ENCODE assay signal across 1 cellular context in the genomic region with DNA sequence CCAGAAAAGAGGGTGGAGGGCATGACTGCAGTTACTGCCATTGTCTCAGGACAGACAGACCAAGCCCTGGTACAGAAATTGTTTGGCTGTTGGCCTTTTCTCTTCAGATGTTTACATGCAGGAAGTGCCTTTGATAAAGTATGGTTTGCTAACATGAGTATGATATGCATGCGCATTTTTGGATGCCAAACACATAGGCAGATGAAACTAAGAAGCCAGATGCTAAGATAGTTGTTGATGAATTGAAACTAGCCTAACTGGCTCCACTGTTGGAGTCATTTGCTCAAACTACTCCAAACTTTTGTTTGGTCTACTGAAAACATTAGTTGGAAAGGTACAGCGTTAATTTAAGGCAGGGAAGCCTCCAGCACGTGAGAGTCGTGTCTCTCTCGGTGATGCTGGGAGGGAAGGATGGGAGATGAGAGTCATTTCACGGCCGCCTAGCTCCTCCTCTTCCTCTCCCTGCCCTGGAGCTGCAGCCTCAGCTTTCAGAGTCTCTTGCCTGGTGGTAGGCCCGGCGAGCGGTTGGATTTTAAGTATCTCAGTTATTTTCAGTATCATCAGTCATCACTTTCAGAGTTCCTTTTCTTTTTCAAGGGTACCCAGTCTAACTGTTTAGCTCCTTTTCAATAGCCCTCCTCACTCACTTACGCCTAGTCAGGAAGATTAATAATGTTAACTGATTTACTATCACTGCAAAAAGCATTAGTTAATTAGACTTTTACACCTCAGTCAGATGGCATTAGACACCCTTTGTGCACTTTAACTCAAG.
TF ChIP-seq lines count a peak whose summit lies in the region.

No MANE protein-coding gene starts in this region.

TF ChIP-seq in K562, 482 proteins besides CTCF, POLR2A, EP300 and RAD21 (continued from another document and continues in another):
- TF ChIP-seq NFIX (CRISPR knock-in tag; IDR thresholded peaks at IDR 0.05; ENCODE audit: low read depth) (no peak), CCAR2 (IDR thresholded peaks at IDR 0.05; ENCODE audit: low read depth, low read length) (no peak), ZNF3 (CRISPR knock-in tag; IDR thresholded peaks at IDR 0.05) (no peak), PPARD (CRISPR knock-in tag; IDR thresholded peaks at IDR 0.05) (no peak), CTBP1 (IDR thresholded peaks at IDR 0.05; ENCODE audit: borderline replicate concordance) (peak; percentile 92), FOXP1 (CRISPR knock-in tag; IDR thresholded peaks at IDR 0.05) (peak; percentile 51; the same call in 1 of the 2 replicates), NR2C1 (IDR thresholded peaks at IDR 0.05) (no peak), NR2C1 (tag; IDR thresholded peaks at IDR 0.05) (no peak), MAFK (IDR thresholded peaks at IDR 0.05; ENCODE audit: low read length) (no peak), TAF9B (IDR thresholded peaks at IDR 0.05; ENCODE audit: partially characterized antibody) (no peak), RBM17 (IDR thresholded peaks at IDR 0.05; ENCODE audit: borderline replicate concordance, low read depth, low read length) (no peak), TCF3 (CRISPR knock-in tag; IDR thresholded peaks at IDR 0.05) (no peak), NFATC3 (IDR thresholded peaks at IDR 0.05) (no peak), SMARCA4 (IDR thresholded peaks at IDR 0.05) (no peak), CXXC5 (CRISPR knock-in tag; IDR thresholded peaks at IDR 0.05) (peak; percentile 49), HMG20A (CRISPR knock-in tag; conservative IDR thresholded peaks at IDR 0.05) (no peak), NR2C2 (CRISPR knock-in tag; IDR thresholded peaks at IDR 0.05) (0 out of 2 replicates have a peak, but pooled peaks have one; percentile 30), NR2C2 (tag; IDR thresholded peaks at IDR 0.05) (no peak; the same call in 1 of the 2 replicates), TEAD4 (IDR thresholded peaks at IDR 0.05; ENCODE audit: low read length) (no peak), TEAD4 (CRISPR knock-in tag; IDR thresholded peaks at IDR 0.05; ENCODE audit: borderline replicate concordance) (no peak), SIX5 (IDR thresholded peaks at IDR 0.05; ENCODE audit: borderline replicate concordance in 1 of 2, insufficient read depth in 1 of 2, low read depth in 1 of 2, low read length in 2 of 2) (no peak), HNRNPLL (IDR thresholded peaks at IDR 0.05; ENCODE audit: low read depth, low read length, poor library complexity, severe bottlenecking) (no peak), EHMT2 (IDR thresholded peaks at IDR 0.05) (no peak), GTF2F1 (IDR thresholded peaks at IDR 0.05; ENCODE audit: low read depth, low read length) (no peak), CBX3 (IDR thresholded peaks at IDR 0.05; ENCODE audit: borderline replicate concordance in 1 of 2, low read length in 2 of 2) (peak in 1 of 2 experiments; percentile 16; a peak in 1 of 3 replicates), ZFP36 (IDR thresholded peaks at IDR 0.05; ENCODE audit: low read depth, low read length, partially characterized antibody) (no peak), GATAD2A (IDR thresholded peaks at IDR 0.05) (no peak), CREM (IDR thresholded peaks at IDR 0.05; ENCODE audit: low read depth) (peak; percentile 49; the same call in 1 of the 2 replicates), EP400 (IDR thresholded peaks at IDR 0.05) (peak; percentile 30; the same call in 1 of the 2 replicates), SRSF3 (IDR thresholded peaks at IDR 0.05; ENCODE audit: insufficient read depth, low read length) (no peak), OTX1 (CRISPR knock-in tag; IDR thresholded peaks at IDR 0.05) (no peak), TFAM (CRISPR knock-in tag; conservative IDR thresholded peaks at IDR 0.05) (no peak), CBFB (CRISPR knock-in tag; IDR thresholded peaks at IDR 0.05) (no peak), NR4A1 (CRISPR knock-in tag; IDR thresholded peaks at IDR 0.05) (no peak), NR4A1 (tag; IDR thresholded peaks at IDR 0.05) (no peak), SMAD4 (CRISPR knock-in tag; conservative IDR thresholded peaks at IDR 0.05) (no peak), ZBTB1 (CRISPR knock-in tag; IDR thresholded peaks at IDR 0.05; ENCODE audit: borderline replicate concordance, low read depth) (no peak), ZSCAN29 (IDR thresholded peaks at IDR 0.05) (no peak), ZC3H11A (IDR thresholded peaks at IDR 0.05; ENCODE audit: low read depth, low read length) (no peak), GABPA (tag; conservative IDR thresholded peaks at IDR 0.05; ENCODE audit: low read depth) (0 out of 2 replicates have a peak, but pooled peaks have one; percentile 38), SPI1 (IDR thresholded peaks at IDR 0.05; ENCODE audit: borderline replicate concordance, low read depth, low read length) (0 out of 2 replicates have a peak, but pooled peaks have one; percentile 46), MEIS2 (IDR thresholded peaks at IDR 0.05; ENCODE audit: partially characterized antibody) (peak; percentile 56), DMBX1 (CRISPR knock-in tag; IDR thresholded peaks at IDR 0.05; ENCODE audit: borderline replicate concordance) (peak; percentile 17; the same call in 1 of the 2 replicates), KAT8 (IDR thresholded peaks at IDR 0.05; ENCODE audit: low read depth) (no peak), NRF1 (conservative IDR thresholded peaks at IDR 0.05 in 1 of 2, IDR thresholded peaks at IDR 0.05 in 1 of 2) (peak in 1 of 2 experiments; percentile 31; a peak in 1 of 4 replicates), KAT2B (IDR thresholded peaks at IDR 0.05; ENCODE audit: low read depth, low read length) (no peak)
- TF ChIP-seq, protein P1, sequence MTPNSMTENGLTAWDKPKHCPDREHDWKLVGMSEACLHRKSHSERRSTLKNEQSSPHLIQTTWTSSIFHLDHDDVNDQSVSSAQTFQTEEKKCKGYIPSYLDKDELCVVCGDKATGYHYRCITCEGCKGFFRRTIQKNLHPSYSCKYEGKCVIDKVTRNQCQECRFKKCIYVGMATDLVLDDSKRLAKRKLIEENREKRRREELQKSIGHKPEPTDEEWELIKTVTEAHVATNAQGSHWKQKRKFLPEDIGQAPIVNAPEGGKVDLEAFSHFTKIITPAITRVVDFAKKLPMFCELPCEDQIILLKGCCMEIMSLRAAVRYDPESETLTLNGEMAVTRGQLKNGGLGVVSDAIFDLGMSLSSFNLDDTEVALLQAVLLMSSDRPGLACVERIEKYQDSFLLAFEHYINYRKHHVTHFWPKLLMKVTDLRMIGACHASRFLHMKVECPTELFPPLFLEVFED (CRISPR knock-in tag; conservative IDR thresholded peaks at IDR 0.05): no peak
- TF ChIP-seq, protein P2, sequence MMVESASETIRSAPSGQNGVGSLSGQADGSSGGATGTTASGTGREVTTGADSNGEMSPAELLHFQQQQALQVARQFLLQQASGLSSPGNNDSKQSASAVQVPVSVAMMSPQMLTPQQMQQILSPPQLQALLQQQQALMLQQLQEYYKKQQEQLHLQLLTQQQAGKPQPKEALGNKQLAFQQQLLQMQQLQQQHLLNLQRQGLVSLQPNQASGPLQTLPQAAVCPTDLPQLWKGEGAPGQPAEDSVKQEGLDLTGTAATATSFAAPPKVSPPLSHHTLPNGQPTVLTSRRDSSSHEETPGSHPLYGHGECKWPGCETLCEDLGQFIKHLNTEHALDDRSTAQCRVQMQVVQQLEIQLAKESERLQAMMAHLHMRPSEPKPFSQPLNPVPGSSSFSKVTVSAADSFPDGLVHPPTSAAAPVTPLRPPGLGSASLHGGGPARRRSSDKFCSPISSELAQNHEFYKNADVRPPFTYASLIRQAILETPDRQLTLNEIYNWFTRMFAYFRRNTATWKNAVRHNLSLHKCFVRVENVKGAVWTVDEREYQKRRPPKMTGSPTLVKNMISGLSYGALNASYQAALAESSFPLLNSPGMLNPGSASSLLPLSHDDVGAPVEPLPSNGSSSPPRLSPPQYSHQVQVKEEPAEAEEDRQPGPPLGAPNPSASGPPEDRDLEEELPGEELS (CRISPR knock-in tag; IDR thresholded peaks at IDR 0.05; ENCODE audit: borderline replicate concordance): peak; percentile 74
- TF ChIP-seq, protein P3, sequence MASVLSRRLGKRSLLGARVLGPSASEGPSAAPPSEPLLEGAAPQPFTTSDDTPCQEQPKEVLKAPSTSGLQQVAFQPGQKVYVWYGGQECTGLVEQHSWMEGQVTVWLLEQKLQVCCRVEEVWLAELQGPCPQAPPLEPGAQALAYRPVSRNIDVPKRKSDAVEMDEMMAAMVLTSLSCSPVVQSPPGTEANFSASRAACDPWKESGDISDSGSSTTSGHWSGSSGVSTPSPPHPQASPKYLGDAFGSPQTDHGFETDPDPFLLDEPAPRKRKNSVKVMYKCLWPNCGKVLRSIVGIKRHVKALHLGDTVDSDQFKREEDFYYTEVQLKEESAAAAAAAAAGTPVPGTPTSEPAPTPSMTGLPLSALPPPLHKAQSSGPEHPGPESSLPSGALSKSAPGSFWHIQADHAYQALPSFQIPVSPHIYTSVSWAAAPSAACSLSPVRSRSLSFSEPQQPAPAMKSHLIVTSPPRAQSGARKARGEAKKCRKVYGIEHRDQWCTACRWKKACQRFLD (CRISPR knock-in tag; IDR thresholded peaks at IDR 0.05): no peak; the same call in 1 of the 2 replicates
- TF ChIP-seq, protein P4, sequence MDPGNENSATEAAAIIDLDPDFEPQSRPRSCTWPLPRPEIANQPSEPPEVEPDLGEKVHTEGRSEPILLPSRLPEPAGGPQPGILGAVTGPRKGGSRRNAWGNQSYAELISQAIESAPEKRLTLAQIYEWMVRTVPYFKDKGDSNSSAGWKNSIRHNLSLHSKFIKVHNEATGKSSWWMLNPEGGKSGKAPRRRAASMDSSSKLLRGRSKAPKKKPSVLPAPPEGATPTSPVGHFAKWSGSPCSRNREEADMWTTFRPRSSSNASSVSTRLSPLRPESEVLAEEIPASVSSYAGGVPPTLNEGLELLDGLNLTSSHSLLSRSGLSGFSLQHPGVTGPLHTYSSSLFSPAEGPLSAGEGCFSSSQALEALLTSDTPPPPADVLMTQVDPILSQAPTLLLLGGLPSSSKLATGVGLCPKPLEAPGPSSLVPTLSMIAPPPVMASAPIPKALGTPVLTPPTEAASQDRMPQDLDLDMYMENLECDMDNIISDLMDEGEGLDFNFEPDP (CRISPR knock-in tag; IDR thresholded peaks at IDR 0.05): no peak
- TF ChIP-seq, protein P5, sequence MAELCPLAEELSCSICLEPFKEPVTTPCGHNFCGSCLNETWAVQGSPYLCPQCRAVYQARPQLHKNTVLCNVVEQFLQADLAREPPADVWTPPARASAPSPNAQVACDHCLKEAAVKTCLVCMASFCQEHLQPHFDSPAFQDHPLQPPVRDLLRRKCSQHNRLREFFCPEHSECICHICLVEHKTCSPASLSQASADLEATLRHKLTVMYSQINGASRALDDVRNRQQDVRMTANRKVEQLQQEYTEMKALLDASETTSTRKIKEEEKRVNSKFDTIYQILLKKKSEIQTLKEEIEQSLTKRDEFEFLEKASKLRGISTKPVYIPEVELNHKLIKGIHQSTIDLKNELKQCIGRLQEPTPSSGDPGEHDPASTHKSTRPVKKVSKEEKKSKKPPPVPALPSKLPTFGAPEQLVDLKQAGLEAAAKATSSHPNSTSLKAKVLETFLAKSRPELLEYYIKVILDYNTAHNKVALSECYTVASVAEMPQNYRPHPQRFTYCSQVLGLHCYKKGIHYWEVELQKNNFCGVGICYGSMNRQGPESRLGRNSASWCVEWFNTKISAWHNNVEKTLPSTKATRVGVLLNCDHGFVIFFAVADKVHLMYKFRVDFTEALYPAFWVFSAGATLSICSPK (IDR thresholded peaks at IDR 0.05; ENCODE audit: borderline replicate concordance): no peak
- TF ChIP-seq, protein P6, sequence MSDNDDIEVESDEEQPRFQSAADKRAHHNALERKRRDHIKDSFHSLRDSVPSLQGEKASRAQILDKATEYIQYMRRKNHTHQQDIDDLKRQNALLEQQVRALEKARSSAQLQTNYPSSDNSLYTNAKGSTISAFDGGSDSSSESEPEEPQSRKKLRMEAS (CRISPR knock-in tag; IDR thresholded peaks at IDR 0.05): peak; percentile 63
- TF ChIP-seq, protein P7, sequence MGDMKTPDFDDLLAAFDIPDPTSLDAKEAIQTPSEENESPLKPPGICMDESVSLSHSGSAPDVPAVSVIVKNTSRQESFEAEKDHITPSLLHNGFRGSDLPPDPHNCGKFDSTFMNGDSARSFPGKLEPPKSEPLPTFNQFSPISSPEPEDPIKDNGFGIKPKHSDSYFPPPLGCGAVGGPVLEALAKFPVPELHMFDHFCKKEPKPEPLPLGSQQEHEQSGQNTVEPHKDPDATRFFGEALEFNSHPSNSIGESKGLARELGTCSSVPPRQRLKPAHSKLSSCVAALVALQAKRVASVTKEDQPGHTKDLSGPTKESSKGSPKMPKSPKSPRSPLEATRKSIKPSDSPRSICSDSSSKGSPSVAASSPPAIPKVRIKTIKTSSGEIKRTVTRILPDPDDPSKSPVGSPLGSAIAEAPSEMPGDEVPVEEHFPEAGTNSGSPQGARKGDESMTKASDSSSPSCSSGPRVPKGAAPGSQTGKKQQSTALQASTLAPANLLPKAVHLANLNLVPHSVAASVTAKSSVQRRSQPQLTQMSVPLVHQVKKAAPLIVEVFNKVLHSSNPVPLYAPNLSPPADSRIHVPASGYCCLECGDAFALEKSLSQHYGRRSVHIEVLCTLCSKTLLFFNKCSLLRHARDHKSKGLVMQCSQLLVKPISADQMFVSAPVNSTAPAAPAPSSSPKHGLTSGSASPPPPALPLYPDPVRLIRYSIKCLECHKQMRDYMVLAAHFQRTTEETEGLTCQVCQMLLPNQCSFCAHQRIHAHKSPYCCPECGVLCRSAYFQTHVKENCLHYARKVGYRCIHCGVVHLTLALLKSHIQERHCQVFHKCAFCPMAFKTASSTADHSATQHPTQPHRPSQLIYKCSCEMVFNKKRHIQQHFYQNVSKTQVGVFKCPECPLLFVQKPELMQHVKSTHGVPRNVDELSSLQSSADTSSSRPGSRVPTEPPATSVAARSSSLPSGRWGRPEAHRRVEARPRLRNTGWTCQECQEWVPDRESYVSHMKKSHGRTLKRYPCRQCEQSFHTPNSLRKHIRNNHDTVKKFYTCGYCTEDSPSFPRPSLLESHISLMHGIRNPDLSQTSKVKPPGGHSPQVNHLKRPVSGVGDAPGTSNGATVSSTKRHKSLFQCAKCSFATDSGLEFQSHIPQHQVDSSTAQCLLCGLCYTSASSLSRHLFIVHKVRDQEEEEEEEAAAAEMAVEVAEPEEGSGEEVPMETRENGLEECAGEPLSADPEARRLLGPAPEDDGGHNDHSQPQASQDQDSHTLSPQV (IDR thresholded peaks at IDR 0.05): peak; percentile 84
- TF ChIP-seq, protein P8, sequence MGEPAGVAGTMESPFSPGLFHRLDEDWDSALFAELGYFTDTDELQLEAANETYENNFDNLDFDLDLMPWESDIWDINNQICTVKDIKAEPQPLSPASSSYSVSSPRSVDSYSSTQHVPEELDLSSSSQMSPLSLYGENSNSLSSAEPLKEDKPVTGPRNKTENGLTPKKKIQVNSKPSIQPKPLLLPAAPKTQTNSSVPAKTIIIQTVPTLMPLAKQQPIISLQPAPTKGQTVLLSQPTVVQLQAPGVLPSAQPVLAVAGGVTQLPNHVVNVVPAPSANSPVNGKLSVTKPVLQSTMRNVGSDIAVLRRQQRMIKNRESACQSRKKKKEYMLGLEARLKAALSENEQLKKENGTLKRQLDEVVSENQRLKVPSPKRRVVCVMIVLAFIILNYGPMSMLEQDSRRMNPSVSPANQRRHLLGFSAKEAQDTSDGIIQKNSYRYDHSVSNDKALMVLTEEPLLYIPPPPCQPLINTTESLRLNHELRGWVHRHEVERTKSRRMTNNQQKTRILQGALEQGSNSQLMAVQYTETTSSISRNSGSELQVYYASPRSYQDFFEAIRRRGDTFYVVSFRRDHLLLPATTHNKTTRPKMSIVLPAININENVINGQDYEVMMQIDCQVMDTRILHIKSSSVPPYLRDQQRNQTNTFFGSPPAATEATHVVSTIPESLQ (CRISPR knock-in tag; IDR thresholded peaks at IDR 0.05): no peak
